ENCODE assay signal across 1 cellular context in the genomic region with DNA sequence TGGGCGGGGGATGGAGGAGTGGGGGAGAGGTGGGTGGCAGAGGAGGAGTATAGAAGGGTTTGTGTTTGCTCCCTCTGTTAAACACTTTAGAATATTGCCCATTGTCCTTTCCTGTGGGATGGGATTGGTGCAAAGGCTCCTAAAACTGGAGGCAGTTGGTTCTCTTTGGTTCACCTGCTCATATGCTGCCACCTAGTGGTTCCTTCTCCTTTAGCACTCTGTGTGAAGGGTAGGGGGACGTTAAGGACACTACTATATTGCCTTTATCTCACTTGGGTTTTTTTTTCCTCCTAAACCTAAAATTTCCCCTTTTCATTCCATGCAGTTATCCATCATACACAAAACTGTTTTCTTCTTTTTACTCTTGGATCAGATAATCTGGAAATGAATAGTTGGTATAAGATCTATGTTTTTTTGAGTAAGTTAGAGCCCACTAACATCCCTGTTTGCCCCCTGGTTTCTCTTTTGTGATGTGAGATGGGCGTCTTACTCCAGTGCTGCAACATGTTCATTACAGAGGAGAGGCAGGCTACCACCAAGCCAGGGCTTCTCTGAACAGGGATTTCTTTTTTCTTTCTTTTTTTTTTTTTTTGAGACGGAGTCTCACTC.
TF ChIP-seq lines count a peak whose summit lies in the region.

No MANE protein-coding gene starts in this region.

TF ChIP-seq in H1, 55 proteins besides CTCF, POLR2A, EP300 and RAD21:
- TF ChIP-seq BRCA1 (IDR thresholded peaks at IDR 0.05; ENCODE audit: low read depth, low read length) (no peak), NANOG (IDR thresholded peaks at IDR 0.05; ENCODE audit: insufficient read depth, low read depth, low read length, poor library complexity, severe bottlenecking) (no peak), SP4 (IDR thresholded peaks at IDR 0.05; ENCODE audit: low read length) (no peak), YY1 (IDR thresholded peaks at IDR 0.05; ENCODE audit: low read depth, low read length) (no peak), BACH1 (IDR thresholded peaks at IDR 0.05; ENCODE audit: low read length) (no peak), KDM4A (IDR thresholded peaks at IDR 0.05; ENCODE audit: low read depth, low read length, severe bottlenecking) (no peak)
